ENCODE assay signal across 20 cellular contexts in genomic region chr2:127451981-127452380, GRCh38. TPM values are rescaled to one million over a fixed set of nuclear protein-coding genes. Genes with fewer than 3 reads are reported as not detected.
"Had no signal": no experiment of that assay in that cellular context is flagged by ENCODE, and none has a peak within 500 bp of the region (broad histone marks: within the 10 kb centered on the region; RNA-seq: fewer than 3 reads in every experiment).

No MANE protein-coding gene starts in this region.

- H3K36me3 ChIP-seq: uterus had no signal

- H3K9me3 ChIP-seq: gastroesophageal sphincter, sigmoid colon, testis, uterus had no signal

- H3K4me3 ChIP-seq: gastroesophageal sphincter, sigmoid colon, testis, uterus had no signal

- DNase-seq: activated CD4-positive, alpha-beta memory T cell treated with anti-CD3 and anti-CD28 coated beads, Interleukin-2, amount 10 ng/mL, durations not matched to agents 7 days and 5 days; activated CD4-positive, alpha-beta T cell treated with anti-CD3 and anti-CD28 coated beads for 48 hours; activated gamma-delta T cell; activated naive CD4-positive, alpha-beta T cell treated with anti-CD3 and anti-CD28 coated beads, Interleukin-2, amount 50 U/mL, for 16 hours; activated naive CD8-positive, alpha-beta T cell treated with anti-CD3 and anti-CD28 coated beads, Interleukin-2, amount 50 U/mL, for 24 hours; aorta; caudate nucleus; effector CD4-positive, alpha-beta T cell; head of caudate nucleus; sigmoid colon; stimulated activated CD4-positive, alpha-beta T cell treated with anti-CD3 and anti-CD28 coated beads, Interleukin-4, amount 100 ng/mL, for 1 hour; stimulated activated naive CD4-positive, alpha-beta T cell; T-helper 2 cell; testis; trophoblast cell; uterus had no signal

- ATAC-seq: activated naive CD8-positive, alpha-beta T cell treated with anti-CD3 and anti-CD28 coated beads, Interleukin-2, amount 50 U/mL, for 24 hours; gastroesophageal sphincter had no signal

- FAIRE-seq: islet of Langerhans had no signal

- H3K27ac ChIP-seq: gastroesophageal sphincter, sigmoid colon, testis, uterus had no signal

- H3K4me1 ChIP-seq: gastroesophageal sphincter, sigmoid colon, testis, uterus had no signal

- H3K27me3 ChIP-seq: gastroesophageal sphincter, sigmoid colon, testis, uterus had no signal

RNA-seq across cellular contexts. Expression of gene PROC, which starts 33.8 kb away (rescaled TPM):
- total RNA-seq: activated CD4-positive, alpha-beta memory T cell treated with anti-CD3 and anti-CD28 coated beads, Interleukin-2, amount 10 ng/mL, durations not matched to agents 7 days and 5 days; gastroesophageal sphincter; omental fat pad; posterior vena cava; sigmoid colon had no signal
